1 cellular context compared by ENCODE assay signal in genomic region chr3:129316121-129317013, GRCh38.
TF ChIP-seq lines count a peak whose summit lies in the region.

No MANE protein-coding gene starts in this region.

TF ChIP-seq in WTC11, 78 proteins besides CTCF, POLR2A, EP300 and RAD21 (continued from another document):
- TF ChIP-seq E2F1 (CRISPR knock-in tag; IDR thresholded peaks at IDR 0.05): 0 out of 2 replicates have a peak, but pooled peaks have one; percentile 34
- peak; percentile 55; the same call in 1 of the 2 replicates for TF ChIP-seq AR (CRISPR knock-in tag; IDR thresholded peaks at IDR 0.05)
- 0 out of 2 replicates have a peak, but pooled peaks have one; percentile 68 for TF ChIP-seq ZNF416 (CRISPR knock-in tag; IDR thresholded peaks at IDR 0.05)
- peak; percentile 47; the same call in 1 of the 2 replicates for TF ChIP-seq RELA (CRISPR knock-in tag; IDR thresholded peaks at IDR 0.05; ENCODE audit: borderline replicate concordance)
- TF ChIP-seq SMAD3 (CRISPR knock-in tag; IDR thresholded peaks at IDR 0.05; ENCODE audit: borderline replicate concordance): no peak; the same call in none of the 2 replicates
- TF ChIP-seq CDX4 (CRISPR knock-in tag; IDR thresholded peaks at IDR 0.05; ENCODE audit: borderline replicate concordance): no peak
- peak; percentile 18; the same call in 1 of the 2 replicates for TF ChIP-seq TEAD4 (CRISPR knock-in tag; IDR thresholded peaks at IDR 0.05)
- TF ChIP-seq MAX (CRISPR knock-in tag; IDR thresholded peaks at IDR 0.05): peak; percentile 33; the same call in 1 of the 2 replicates
- no peak for TF ChIP-seq PRRX2 (CRISPR knock-in tag; IDR thresholded peaks at IDR 0.05)
- no peak for TF ChIP-seq NR3C1 (CRISPR knock-in tag; conservative IDR thresholded peaks at IDR 0.05; ENCODE audit: low read depth)
- no peak for TF ChIP-seq IRF1 (CRISPR knock-in tag; IDR thresholded peaks at IDR 0.05)
- no peak for TF ChIP-seq STAT6 (CRISPR knock-in tag; conservative IDR thresholded peaks at IDR 0.05; ENCODE audit: low read depth)
- TF ChIP-seq RORB (CRISPR knock-in tag; IDR thresholded peaks at IDR 0.05): 0 out of 2 replicates have a peak, but pooled peaks have one; percentile 72
- no peak for TF ChIP-seq IRF2 (CRISPR knock-in tag; IDR thresholded peaks at IDR 0.05; ENCODE audit: borderline replicate concordance, low read depth)
- TF ChIP-seq SP1 (CRISPR knock-in tag; conservative IDR thresholded peaks at IDR 0.05): no peak
- no peak for TF ChIP-seq CREM (CRISPR knock-in tag; IDR thresholded peaks at IDR 0.05)
- peak; percentile 73 for TF ChIP-seq ARID4B (CRISPR knock-in tag; IDR thresholded peaks at IDR 0.05; ENCODE audit: borderline replicate concordance)
- TF ChIP-seq JAZF1 (CRISPR knock-in tag; IDR thresholded peaks at IDR 0.05): no peak
- TF ChIP-seq FOXJ3 (CRISPR knock-in tag; IDR thresholded peaks at IDR 0.05; ENCODE audit: borderline replicate concordance): no peak
- peak; percentile 17; the same call in 1 of the 2 replicates for TF ChIP-seq ZBTB43 (CRISPR knock-in tag; IDR thresholded peaks at IDR 0.05)
- TF ChIP-seq ZNF138 (CRISPR knock-in tag; conservative IDR thresholded peaks at IDR 0.05): no peak
- TF ChIP-seq NFATC4 (CRISPR knock-in tag; IDR thresholded peaks at IDR 0.05): peak; percentile 77; the same call in 1 of the 2 replicates
- TF ChIP-seq PRDM15 (CRISPR knock-in tag; IDR thresholded peaks at IDR 0.05): no peak
- 0 out of 2 replicates have a peak, but pooled peaks have one; percentile 5 for TF ChIP-seq ZNF317 (CRISPR knock-in tag; IDR thresholded peaks at IDR 0.05; ENCODE audit: borderline replicate concordance, low read depth)
- TF ChIP-seq GTF2I (CRISPR knock-in tag; conservative IDR thresholded peaks at IDR 0.05): no peak
- no peak for TF ChIP-seq JUN (CRISPR knock-in tag; IDR thresholded peaks at IDR 0.05)
- TF ChIP-seq TCF7 (CRISPR knock-in tag; IDR thresholded peaks at IDR 0.05; ENCODE audit: low read depth): no peak
- TF ChIP-seq ETV6 (CRISPR knock-in tag; IDR thresholded peaks at IDR 0.05): peak; percentile 75
- TF ChIP-seq ELF4 (CRISPR knock-in tag; IDR thresholded peaks at IDR 0.05; ENCODE audit: low read depth): no peak
- TF ChIP-seq EMX1 (CRISPR knock-in tag; IDR thresholded peaks at IDR 0.05): no peak
- TF ChIP-seq MYBL2 (CRISPR knock-in tag; IDR thresholded peaks at IDR 0.05): peak; percentile 45; the same call in 1 of the 2 replicates
